8 cellular contexts compared by ENCODE assay signal in the genomic region with DNA sequence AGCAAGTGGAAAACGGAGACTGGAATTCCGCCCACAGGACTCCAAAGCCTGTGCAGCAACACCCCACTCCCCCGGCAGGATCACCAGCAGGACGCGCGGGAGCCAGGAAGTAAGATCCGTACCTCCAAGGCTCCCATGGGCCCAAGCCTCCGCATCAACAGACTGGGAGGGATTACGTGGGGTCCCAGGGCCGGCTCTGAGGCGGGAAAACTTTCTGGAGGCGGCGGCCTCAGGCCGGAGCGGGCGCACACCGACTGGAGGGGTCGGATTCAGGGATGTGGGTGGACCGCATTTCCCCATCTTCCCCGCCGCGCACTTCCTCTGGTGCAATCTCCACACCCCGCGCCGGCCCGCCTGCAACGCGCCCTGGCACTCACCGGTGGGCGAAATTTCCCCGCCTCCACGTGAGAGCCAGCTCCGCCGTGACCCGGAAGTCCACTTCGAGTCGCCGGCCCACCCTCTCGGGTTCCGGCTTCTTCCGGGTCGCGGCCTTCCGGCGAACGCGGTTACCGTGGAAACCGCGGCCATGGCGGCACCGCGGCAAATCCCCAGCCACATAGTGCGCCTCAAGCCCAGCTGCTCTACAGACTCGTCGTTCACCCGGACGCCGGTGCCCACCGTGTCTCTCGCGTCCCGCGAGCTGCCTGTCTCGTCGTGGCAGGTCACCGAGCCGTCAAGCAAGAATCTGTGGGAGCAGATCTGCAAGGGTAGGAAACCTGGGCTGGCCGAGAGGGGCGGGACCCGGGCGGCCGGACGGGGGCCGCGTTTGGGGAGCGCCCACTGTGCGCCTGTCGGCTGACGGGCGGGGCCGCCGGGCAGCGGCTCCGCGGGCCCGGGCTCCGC.
A peak's percentile ranks its signal among the peaks of the same experiment; 100 is the strongest.
DNase-seq lines count a peak whose midpoint lies in the region; ATAC-seq and TF ChIP-seq lines count a peak whose summit lies in the region.

A gene with protein sequence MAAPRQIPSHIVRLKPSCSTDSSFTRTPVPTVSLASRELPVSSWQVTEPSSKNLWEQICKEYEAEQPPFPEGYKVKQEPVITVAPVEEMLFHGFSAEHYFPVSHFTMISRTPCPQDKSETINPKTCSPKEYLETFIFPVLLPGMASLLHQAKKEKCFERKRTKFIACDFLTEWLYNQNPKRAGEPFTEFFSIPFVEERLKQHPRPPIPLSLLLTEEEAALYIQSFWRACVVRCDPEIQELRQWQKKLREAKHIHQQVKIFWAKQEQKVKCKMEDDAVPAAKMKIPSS (plus strand): TSS at position 491 of the 843 bp plus-strand sequence. CDS start 36 bp downstream, at position 527.
A gene with protein sequence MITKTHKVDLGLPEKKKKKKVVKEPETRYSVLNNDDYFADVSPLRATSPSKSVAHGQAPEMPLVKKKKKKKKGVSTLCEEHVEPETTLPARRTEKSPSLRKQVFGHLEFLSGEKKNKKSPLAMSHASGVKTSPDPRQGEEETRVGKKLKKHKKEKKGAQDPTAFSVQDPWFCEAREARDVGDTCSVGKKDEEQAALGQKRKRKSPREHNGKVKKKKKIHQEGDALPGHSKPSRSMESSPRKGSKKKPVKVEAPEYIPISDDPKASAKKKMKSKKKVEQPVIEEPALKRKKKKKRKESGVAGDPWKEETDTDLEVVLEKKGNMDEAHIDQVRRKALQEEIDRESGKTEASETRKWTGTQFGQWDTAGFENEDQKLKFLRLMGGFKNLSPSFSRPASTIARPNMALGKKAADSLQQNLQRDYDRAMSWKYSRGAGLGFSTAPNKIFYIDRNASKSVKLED (minus strand): TSS at position 447 of the 843 bp plus-strand sequence. CDS start 3,192 bp downstream, outside the sequence.

- peak; percentile 93 for ATAC-seq in GM18868 (IDR thresholded peaks at IDR 0.05; ENCODE audit: unreplicated experiment)
- ATAC-seq in HG03097 (IDR thresholded peaks at IDR 0.05; ENCODE audit: low FRiP score, unreplicated experiment), result peak; percentile 87
- peak; percentile 92 to 95 for ATAC-seq in activated CD4-positive, CD25-positive, alpha-beta regulatory T cell treated with anti-CD3 and anti-CD28 coated beads, Interleukin-2, amount 50 U/mL, for 24 hours

- TF ChIP-seq CTCF in AG09309 (IDR thresholded peaks at IDR 0.05; ENCODE audit: control insufficient read depth, insufficient read depth, low read depth, low read length, missing control alignments), result peak; percentile 13

- DNase-seq in AG09309 (ENCODE audit: low read depth), result peak; percentile 46
- peak; percentile 71 for DNase-seq in NCI-H2196 treated with DMSO at 0.1 percent for 48 hours (lab: John Stamatoyannopoulos, UW; ENCODE audit: unreplicated experiment)
- DNase-seq in cerebellar cortex (ENCODE audit: low spot score), result peak; percentile 87
- peak; percentile 95 for DNase-seq in islet precursor cell
- DNase-seq in stimulated activated CD4-positive, alpha-beta T cell treated with anti-CD3 and anti-CD28 coated beads, Interleukin-12 subunit alpha, Interleukin-12 subunit beta, amount 100 ng/mL, for 4 hours, result peak; percentile 89

- peak within 1 kb of the TSS; percentile 89 for H3K4me3 ChIP-seq in AG09309 (ENCODE audit: control insufficient read depth, low read depth, low read length)

Comparison
In these comparisons a context has a peak if more than half of its experiments do, and no peak if none do; other contexts are left out.
1. Peak in every context shown above with its lines: DNase-seq, ATAC-seq and H3K4me3 ChIP-seq.